In the genomic region with DNA sequence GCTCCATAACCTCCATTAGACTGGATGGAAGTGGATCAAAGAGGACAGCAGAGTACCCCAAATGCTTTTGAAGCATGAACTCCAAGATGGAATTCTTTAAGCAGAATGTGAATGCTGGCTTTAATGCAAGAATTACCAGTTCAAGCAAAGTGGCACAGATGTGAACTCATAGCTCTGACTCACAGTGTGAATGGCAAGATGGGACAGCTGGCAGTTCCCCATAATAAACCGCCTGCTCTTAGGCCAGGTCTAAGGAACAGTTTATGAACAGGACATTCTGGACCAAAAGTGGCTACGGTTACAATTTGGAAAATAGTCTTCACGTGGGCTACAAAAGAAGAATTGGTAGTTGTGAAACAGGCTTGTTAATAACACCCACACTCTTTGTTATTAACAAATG, we compare ENCODE assay signal across 21 cellular contexts.
"Had no signal": no experiment of that assay in that cellular context is flagged by ENCODE, and none has a peak within 500 bp of the region (broad histone marks: within the 10 kb centered on the region; RNA-seq: fewer than 3 reads in every experiment).

No MANE protein-coding gene starts in this region.

- H3K27me3 ChIP-seq: body of pancreas, heart left ventricle, testis, vagina had no signal

- H3K36me3 Mint-ChIP-seq: natural killer cell; stimulated activated naive B cell treated with anti-CD40 and anti-IgM and Interleukin-4, amounts not matched to agents 10 μg/mL and 1 μg/mL and 100 μg/mL, for 72 hours; type B pancreatic cell had no signal

- H3K27ac ChIP-seq: body of pancreas, heart left ventricle, lower lobe of right lung, testis, vagina had no signal

- H3K9me3 ChIP-seq: body of pancreas, heart left ventricle, lower lobe of right lung, testis, vagina had no signal

- H3K27me3 Mint-ChIP-seq: activated naive CD8-positive, alpha-beta T cell treated with anti-CD3 and anti-CD28 coated beads, Interleukin-2, amount 50 U/mL, for 24 hours; stimulated activated naive B cell treated with anti-CD40 and anti-IgM and Interleukin-4, amounts not matched to agents 10 μg/mL and 1 μg/mL and 100 μg/mL, for 72 hours; type B pancreatic cell had no signal

- H3K4me3 Mint-ChIP-seq: activated CD8-positive, alpha-beta T cell treated with anti-CD3 and anti-CD28 coated beads, Interleukin-2, amount 10 ng/mL, durations not matched to agents 7 days and 5 days; activated naive CD8-positive, alpha-beta T cell treated with anti-CD3 and anti-CD28 coated beads, Interleukin-2, amount 50 U/mL, for 24 hours; activated T-helper 1 cell treated with anti-CD3 and anti-CD28 coated beads, Interleukin-12 subunit alpha, Interleukin-12 subunit beta, Interleukin-2, Interleukin-4 antibody, amounts not matched to agents 30 ng/mL and 10 ng/mL and 1 ng/mL, durations not matched to agents 14 hours and 24 hours and 36 hours; natural killer cell; stimulated activated naive B cell treated with anti-CD40 and anti-IgM and Interleukin-4, amounts not matched to agents 10 μg/mL and 1 μg/mL and 100 μg/mL, for 72 hours; T-helper 2 cell treated with Interferon-gamma antibody and Interleukin-4, amounts not matched to agents 5 μg/mL and 100 μg/mL, for 36 hours; type B pancreatic cell had no signal

- H3K36me3 ChIP-seq: heart left ventricle, lower lobe of right lung, vagina had no signal

- H3K9me3 Mint-ChIP-seq: activated naive CD8-positive, alpha-beta T cell treated with anti-CD3 and anti-CD28 coated beads, Interleukin-2, amount 50 U/mL, for 24 hours; activated T-helper 1 cell treated with anti-CD3 and anti-CD28 coated beads, Interleukin-12 subunit alpha, Interleukin-12 subunit beta, Interleukin-2, Interleukin-4 antibody, amounts not matched to agents 30 ng/mL and 10 ng/mL and 1 ng/mL, durations not matched to agents 14 hours and 24 hours and 36 hours; natural killer cell; T-helper 2 cell treated with Interferon-gamma antibody and Interleukin-4, amounts not matched to agents 5 μg/mL and 100 μg/mL, for 36 hours had no signal

- DNase-seq: activated CD4-positive, alpha-beta T cell treated with anti-CD3 and anti-CD28 coated beads for 1 hour; activated CD4-positive, alpha-beta T cell treated with anti-CD3 and anti-CD28 coated beads, Interleukin-2, amount 50 U/mL, for 1 hour; activated CD8-positive, alpha-beta T cell treated with anti-CD3 and anti-CD28 coated beads, Interleukin-2, amount 10 ng/mL, durations not matched to agents 7 days and 5 days; activated gamma-delta T cell; activated naive CD4-positive, alpha-beta T cell treated with anti-CD3 and anti-CD28 coated beads, Interleukin-2, amount 50 U/mL, for 16 hours; activated naive CD8-positive, alpha-beta T cell treated with anti-CD3 and anti-CD28 coated beads, Interleukin-2, amount 50 U/mL, for 24 hours; body of pancreas; heart left ventricle; kidney; lower lobe of right lung; natural killer cell; small intestine; stimulated activated CD4-positive, alpha-beta T cell treated with anti-CD3 and anti-CD28 coated beads, Interleukin-15, amount 100 ng/mL, for 24 hours; stimulated activated CD4-positive, alpha-beta T cell treated with anti-CD3 and anti-CD28 coated beads, Interleukin-2, amount 100 ng/mL, for 48 hours; stimulated activated CD8-positive, alpha-beta memory T cell treated with anti-CD3 and anti-CD28 coated beads, Interleukin-4, amount 100 ng/mL, for 48 hours; stimulated activated naive B cell treated with anti-CD40 and anti-IgM and Interleukin-4, amounts not matched to agents 10 μg/mL and 1 μg/mL and 100 μg/mL, for 72 hours; testis had no signal

- H3K4me1 Mint-ChIP-seq: activated naive CD8-positive, alpha-beta T cell treated with anti-CD3 and anti-CD28 coated beads, Interleukin-2, amount 50 U/mL, for 24 hours; natural killer cell; stimulated activated naive B cell treated with anti-CD40 and anti-IgM and Interleukin-4, amounts not matched to agents 10 μg/mL and 1 μg/mL and 100 μg/mL, for 72 hours had no signal

- H3K27ac Mint-ChIP-seq: activated CD8-positive, alpha-beta T cell treated with anti-CD3 and anti-CD28 coated beads, Interleukin-2, amount 10 ng/mL, durations not matched to agents 7 days and 5 days; activated naive CD8-positive, alpha-beta T cell treated with anti-CD3 and anti-CD28 coated beads, Interleukin-2, amount 50 U/mL, for 24 hours; activated T-helper 1 cell treated with anti-CD3 and anti-CD28 coated beads, Interleukin-12 subunit alpha, Interleukin-12 subunit beta, Interleukin-2, Interleukin-4 antibody, amounts not matched to agents 30 ng/mL and 10 ng/mL and 1 ng/mL, durations not matched to agents 14 hours and 24 hours and 36 hours; natural killer cell; stimulated activated naive B cell treated with anti-CD40 and anti-IgM and Interleukin-4, amounts not matched to agents 10 μg/mL and 1 μg/mL and 100 μg/mL, for 72 hours; T-helper 2 cell treated with Interferon-gamma antibody and Interleukin-4, amounts not matched to agents 5 μg/mL and 100 μg/mL, for 36 hours; type B pancreatic cell had no signal

- H3K4me3 ChIP-seq: body of pancreas, heart left ventricle, lower lobe of right lung, testis, vagina had no signal

- H3K4me1 ChIP-seq: body of pancreas, heart left ventricle, lower lobe of right lung, testis, vagina had no signal

- ATAC-seq: activated CD8-positive, alpha-beta T cell treated with anti-CD3 and anti-CD28 coated beads, Interleukin-2, amount 10 ng/mL, durations not matched to agents 7 days and 5 days; activated naive CD8-positive, alpha-beta T cell treated with anti-CD3 and anti-CD28 coated beads, Interleukin-2, amount 50 U/mL, for 24 hours; body of pancreas; heart left ventricle; lower lobe of right lung; natural killer cell; stimulated activated naive B cell treated with anti-CD40 and anti-IgM and Interleukin-4, amounts not matched to agents 10 μg/mL and 1 μg/mL and 100 μg/mL, for 72 hours had no signal
